Comparison of ENCODE assay signal across 21 cellular contexts in the genomic region with DNA sequence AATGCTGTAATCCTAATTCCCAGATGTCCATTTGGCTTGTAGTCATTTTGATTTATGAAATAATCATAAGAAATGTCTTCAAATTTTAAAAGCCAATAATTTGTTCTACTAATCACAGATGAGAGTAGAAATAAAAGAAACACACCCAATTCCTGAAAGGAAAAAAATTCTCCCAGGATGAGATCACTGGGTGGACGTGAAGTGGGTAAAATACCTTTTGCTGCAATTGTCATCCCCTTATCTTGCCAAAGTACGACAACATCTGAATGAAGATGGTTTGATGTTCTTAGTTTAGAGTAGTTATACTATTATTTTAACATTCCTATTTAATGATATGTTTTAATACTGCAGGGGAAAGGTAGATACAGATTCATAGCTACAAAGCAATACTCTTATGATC.
"Had no signal": no experiment of that assay in that cellular context is flagged by ENCODE, and none has a peak within 500 bp of the region (broad histone marks: within the 10 kb centered on the region; RNA-seq: fewer than 3 reads in every experiment).

No MANE protein-coding gene starts in this region.

- H3K36me3 ChIP-seq: neutrophil, right lobe of liver, uterus had no signal

- H3K4me1 ChIP-seq: body of pancreas, right lobe of liver, uterus had no signal

- H3K9me3 ChIP-seq: body of pancreas, heart right ventricle, neutrophil, right lobe of liver, tibial nerve, uterus had no signal

- H3K27ac ChIP-seq: body of pancreas, heart right ventricle, right lobe of liver, uterus, VCaP had no signal

- H3K4me3 ChIP-seq: body of pancreas, heart right ventricle, right lobe of liver, skin epidermis, tibial nerve, uterus had no signal

- ATAC-seq: activated CD4-positive, CD25-positive, alpha-beta regulatory T cell treated with anti-CD3 and anti-CD28 coated beads, Interleukin-2, amount 50 U/mL, for 24 hours; activated CD8-positive, alpha-beta memory T cell treated with anti-CD3 and anti-CD28 coated beads, Interleukin-2, amount 10 ng/mL, durations not matched to agents 7 days and 5 days; activated CD8-positive, alpha-beta T cell treated with anti-CD3 and anti-CD28 coated beads for 36 hours; body of pancreas; heart right ventricle; left colon; naive thymus-derived CD8-positive, alpha-beta T cell; stimulated activated effector memory CD8-positive, alpha-beta T cell treated with anti-CD3 and anti-CD28 coated beads, Interleukin-12 subunit alpha, Interleukin-12 subunit beta, amount 100 ng/mL, for 72 hours; stimulated activated naive CD8-positive, alpha-beta T cell treated with anti-CD3 and anti-CD28 coated beads, Interleukin-15, amount 100 ng/mL, for 72 hours had no signal

- H3K27me3 ChIP-seq: body of pancreas, heart right ventricle, neutrophil, right lobe of liver, tibial nerve, uterus had no signal

- DNase-seq: activated CD4-positive, alpha-beta T cell treated with anti-CD3 and anti-CD28 coated beads, Interleukin-2, amount 10 ng/mL, durations not matched to agents 24 days and 14 days; activated CD8-positive, alpha-beta T cell treated with anti-CD3 and anti-CD28 coated beads for 36 hours; activated effector memory CD4-positive, alpha-beta T cell treated with anti-CD3 and anti-CD28 coated beads, Interleukin-2, amount 50 U/mL, for 16 hours; activated naive CD4-positive, alpha-beta T cell treated with anti-CD3 and anti-CD28 coated beads, Interleukin-2, amount 10 ng/mL, durations not matched to agents 7 days and 5 days; activated T-cell treated with anti-CD3 and anti-CD28 coated beads for 4 hours; body of pancreas; effector CD4-positive, alpha-beta T cell; heart right ventricle; left colon; naive thymus-derived CD8-positive, alpha-beta T cell; right lobe of liver; stimulated activated CD4-positive, alpha-beta T cell treated with anti-CD3 and anti-CD28 coated beads, Interleukin-2, amount 100 ng/mL, for 24 hours; stimulated activated naive CD8-positive, alpha-beta T cell treated with anti-CD3 and anti-CD28 coated beads, Interleukin-15, amount 100 ng/mL, for 72 hours; uterus had no signal
